ENCODE assay signal across 2 cellular contexts in the genomic region with DNA sequence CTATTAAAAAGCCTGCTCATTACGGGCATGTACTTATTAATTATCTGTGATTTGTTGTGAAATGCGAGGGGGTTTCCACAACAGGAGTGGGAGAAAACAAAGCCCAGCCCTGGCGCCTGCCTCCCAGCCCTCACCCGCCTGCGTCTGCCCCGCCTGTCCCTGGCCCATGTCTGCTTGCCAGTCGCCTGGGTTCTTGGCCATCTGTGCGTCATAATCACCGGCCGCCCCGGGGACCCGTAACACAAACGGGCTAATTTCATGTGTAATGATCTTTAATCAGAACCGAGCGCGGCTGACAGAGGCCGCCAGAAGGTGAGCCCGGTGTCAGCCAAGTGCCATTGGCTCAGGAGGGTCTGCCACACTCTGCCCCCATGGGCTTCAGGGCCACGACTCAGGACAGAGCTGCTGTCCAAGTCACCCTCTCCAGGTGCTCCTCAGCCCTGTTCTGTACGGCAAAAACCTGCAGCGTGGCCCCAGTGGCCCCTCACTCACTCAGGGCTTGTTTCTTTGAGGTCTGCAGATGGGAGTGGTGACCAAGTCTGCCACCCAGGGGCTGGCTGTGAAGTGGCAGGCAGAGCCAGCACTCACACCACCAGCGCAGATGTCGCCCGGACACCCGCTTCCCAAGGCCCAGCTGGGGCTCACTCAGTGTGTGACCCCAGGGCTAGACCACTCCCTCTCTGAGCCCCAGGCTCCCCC.
TF ChIP-seq lines count a peak whose summit lies in the region.

No MANE protein-coding gene starts in this region.

TF ChIP-seq in HEK293, 187 proteins besides CTCF, POLR2A, EP300 and RAD21:
- TF ChIP-seq ZNF311 (tag by site-specific recombination; IDR thresholded peaks at IDR 0.05; ENCODE audit: borderline replicate concordance) (no peak), SCRT2 (tag by site-specific recombination; IDR thresholded peaks at IDR 0.05) (no peak), KLF1 (tag by site-specific recombination; IDR thresholded peaks at IDR 0.05) (no peak), ZNF596 (tag by site-specific recombination; IDR thresholded peaks at IDR 0.05) (no peak), OVOL3 (tag by site-specific recombination; IDR thresholded peaks at IDR 0.05) (no peak), BCL11B (tag by site-specific recombination; IDR thresholded peaks at IDR 0.05; ENCODE audit: low read depth) (no peak), ZNF426 (tag by site-specific recombination; IDR thresholded peaks at IDR 0.05) (no peak), MEIS1 (CRISPR knock-in tag; IDR thresholded peaks at IDR 0.05; ENCODE audit: borderline replicate concordance) (no peak), ZNF416 (tag by site-specific recombination; IDR thresholded peaks at IDR 0.05) (no peak), SP3 (tag by site-specific recombination; IDR thresholded peaks at IDR 0.05) (no peak), ZNF654 (tag by site-specific recombination; IDR thresholded peaks at IDR 0.05; ENCODE audit: low read depth) (no peak), OSR2 (tag by site-specific recombination; IDR thresholded peaks at IDR 0.05) (no peak), ZNF37A (tag by site-specific recombination; IDR thresholded peaks at IDR 0.05) (no peak), GFI1B (tag by site-specific recombination; IDR thresholded peaks at IDR 0.05) (no peak), ZNF248 (tag by site-specific recombination; IDR thresholded peaks at IDR 0.05) (no peak), ZNF473 (tag by site-specific recombination; IDR thresholded peaks at IDR 0.05) (no peak)
- TF ChIP-seq, protein P1, sequence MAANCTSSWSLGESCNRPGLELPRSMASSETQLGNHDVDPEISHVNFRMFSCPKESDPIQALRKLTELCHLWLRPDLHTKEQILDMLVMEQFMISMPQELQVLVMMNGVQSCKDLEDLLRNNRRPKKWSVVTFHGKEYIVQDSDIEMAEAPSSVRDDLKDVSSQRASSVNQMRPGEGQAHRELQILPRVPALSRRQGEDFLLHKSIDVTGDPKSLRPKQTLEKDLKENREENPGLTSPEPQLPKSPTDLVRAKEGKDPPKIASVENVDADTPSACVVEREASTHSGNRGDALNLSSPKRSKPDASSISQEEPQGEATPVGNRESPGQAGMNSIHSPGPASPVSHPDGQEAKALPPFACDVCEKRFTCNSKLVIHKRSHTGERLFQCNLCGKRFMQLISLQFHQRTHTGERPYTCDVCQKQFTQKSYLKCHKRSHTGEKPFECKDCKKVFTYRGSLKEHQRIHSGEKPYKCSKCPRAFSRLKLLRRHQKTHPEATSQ (tag by site-specific recombination; IDR thresholded peaks at IDR 0.05) = no peak
- TF ChIP-seq, protein P2, sequence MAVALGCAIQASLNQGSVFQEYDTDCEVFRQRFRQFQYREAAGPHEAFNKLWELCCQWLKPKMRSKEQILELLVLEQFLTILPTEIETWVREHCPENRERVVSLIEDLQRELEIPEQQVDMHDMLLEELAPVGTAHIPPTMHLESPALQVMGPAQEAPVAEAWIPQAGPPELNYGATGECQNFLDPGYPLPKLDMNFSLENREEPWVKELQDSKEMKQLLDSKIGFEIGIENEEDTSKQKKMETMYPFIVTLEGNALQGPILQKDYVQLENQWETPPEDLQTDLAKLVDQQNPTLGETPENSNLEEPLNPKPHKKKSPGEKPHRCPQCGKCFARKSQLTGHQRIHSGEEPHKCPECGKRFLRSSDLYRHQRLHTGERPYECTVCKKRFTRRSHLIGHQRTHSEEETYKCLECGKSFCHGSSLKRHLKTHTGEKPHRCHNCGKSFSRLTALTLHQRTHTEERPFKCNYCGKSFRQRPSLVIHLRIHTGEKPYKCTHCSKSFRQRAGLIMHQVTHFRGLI (tag by site-specific recombination; IDR thresholded peaks at IDR 0.05) = no peak
- TF ChIP-seq, protein P3, sequence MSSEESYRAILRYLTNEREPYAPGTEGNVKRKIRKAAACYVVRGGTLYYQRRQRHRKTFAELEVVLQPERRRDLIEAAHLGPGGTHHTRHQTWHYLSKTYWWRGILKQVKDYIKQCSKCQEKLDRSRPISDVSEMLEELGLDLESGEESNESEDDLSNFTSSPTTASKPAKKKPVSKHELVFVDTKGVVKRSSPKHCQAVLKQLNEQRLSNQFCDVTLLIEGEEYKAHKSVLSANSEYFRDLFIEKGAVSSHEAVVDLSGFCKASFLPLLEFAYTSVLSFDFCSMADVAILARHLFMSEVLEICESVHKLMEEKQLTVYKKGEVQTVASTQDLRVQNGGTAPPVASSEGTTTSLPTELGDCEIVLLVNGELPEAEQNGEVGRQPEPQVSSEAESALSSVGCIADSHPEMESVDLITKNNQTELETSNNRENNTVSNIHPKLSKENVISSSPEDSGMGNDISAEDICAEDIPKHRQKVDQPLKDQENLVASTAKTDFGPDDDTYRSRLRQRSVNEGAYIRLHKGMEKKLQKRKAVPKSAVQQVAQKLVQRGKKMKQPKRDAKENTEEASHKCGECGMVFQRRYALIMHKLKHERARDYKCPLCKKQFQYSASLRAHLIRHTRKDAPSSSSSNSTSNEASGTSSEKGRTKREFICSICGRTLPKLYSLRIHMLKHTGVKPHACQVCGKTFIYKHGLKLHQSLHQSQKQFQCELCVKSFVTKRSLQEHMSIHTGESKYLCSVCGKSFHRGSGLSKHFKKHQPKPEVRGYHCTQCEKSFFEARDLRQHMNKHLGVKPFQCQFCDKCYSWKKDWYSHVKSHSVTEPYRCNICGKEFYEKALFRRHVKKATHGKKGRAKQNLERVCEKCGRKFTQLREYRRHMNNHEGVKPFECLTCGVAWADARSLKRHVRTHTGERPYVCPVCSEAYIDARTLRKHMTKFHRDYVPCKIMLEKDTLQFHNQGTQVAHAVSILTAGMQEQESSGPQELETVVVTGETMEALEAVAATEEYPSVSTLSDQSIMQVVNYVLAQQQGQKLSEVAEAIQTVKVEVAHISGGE (tag by site-specific recombination; conservative IDR thresholded peaks at IDR 0.05; ENCODE audit: low read depth) = no peak

TF ChIP-seq in HepG2, 621 proteins besides CTCF, POLR2A, EP300 and RAD21 (continues in another document):
- TF ChIP-seq ARID2 (CRISPR knock-in tag; IDR thresholded peaks at IDR 0.05; ENCODE audit: borderline replicate concordance) = no peak
- TF ChIP-seq ZNF24 (IDR thresholded peaks at IDR 0.05) = no peak
- no peak for TF ChIP-seq THYN1 (CRISPR knock-in tag; IDR thresholded peaks at IDR 0.05; ENCODE audit: borderline replicate concordance, low read depth)
- no peak for TF ChIP-seq FOXP1 (IDR thresholded peaks at IDR 0.05)
- TF ChIP-seq FOXP1 (CRISPR knock-in tag; IDR thresholded peaks at IDR 0.05) = no peak
- TF ChIP-seq SP140L (CRISPR knock-in tag; IDR thresholded peaks at IDR 0.05; ENCODE audit: borderline replicate concordance) = no peak
- no peak for TF ChIP-seq SIX1 (CRISPR knock-in tag; IDR thresholded peaks at IDR 0.05; ENCODE audit: borderline replicate concordance)
- TF ChIP-seq, protein P4, sequence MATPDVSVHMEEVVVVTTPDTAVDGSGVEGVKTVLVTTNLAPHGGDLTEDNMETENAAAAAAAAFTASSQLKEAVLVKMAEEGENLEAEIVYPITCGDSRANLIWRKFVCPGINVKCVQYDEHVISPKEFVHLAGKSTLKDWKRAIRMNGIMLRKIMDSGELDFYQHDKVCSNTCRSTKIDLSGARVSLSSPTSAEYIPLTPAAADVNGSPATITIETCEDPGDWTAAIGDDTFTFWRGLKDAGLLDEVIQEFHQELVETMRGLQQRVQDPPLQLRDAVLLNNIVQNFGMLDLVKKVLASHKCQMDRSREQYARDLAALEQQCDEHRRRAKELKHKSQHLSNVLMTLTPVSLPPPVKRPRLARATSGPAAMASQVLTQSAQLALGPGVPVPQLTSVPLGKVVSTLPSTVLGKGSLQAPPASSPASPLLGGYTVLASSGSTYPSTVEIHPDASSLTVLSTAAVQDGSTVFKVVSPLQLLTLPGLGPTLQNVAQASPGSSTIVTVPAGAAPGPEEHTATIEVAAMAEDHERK (CRISPR knock-in tag; IDR thresholded peaks at IDR 0.05; ENCODE audit: low read depth) = no peak
- TF ChIP-seq TEAD3 (CRISPR knock-in tag; optimal IDR thresholded peaks at IDR 0.05; ENCODE audit: borderline replicate concordance) = no peak
- no peak for TF ChIP-seq TOPORS (CRISPR knock-in tag; IDR thresholded peaks at IDR 0.05)
- TF ChIP-seq ZSCAN20 (CRISPR knock-in tag; IDR thresholded peaks at IDR 0.05; ENCODE audit: borderline replicate concordance) = no peak
- no peak for TF ChIP-seq ZNF350 (CRISPR knock-in tag; IDR thresholded peaks at IDR 0.05; ENCODE audit: borderline replicate concordance, low read depth)
- no peak for TF ChIP-seq PAWR (CRISPR knock-in tag; IDR thresholded peaks at IDR 0.05; ENCODE audit: borderline replicate concordance)
- TF ChIP-seq CHD4 (IDR thresholded peaks at IDR 0.05; ENCODE audit: borderline replicate concordance, low read length) = no peak
- TF ChIP-seq, protein P5, sequence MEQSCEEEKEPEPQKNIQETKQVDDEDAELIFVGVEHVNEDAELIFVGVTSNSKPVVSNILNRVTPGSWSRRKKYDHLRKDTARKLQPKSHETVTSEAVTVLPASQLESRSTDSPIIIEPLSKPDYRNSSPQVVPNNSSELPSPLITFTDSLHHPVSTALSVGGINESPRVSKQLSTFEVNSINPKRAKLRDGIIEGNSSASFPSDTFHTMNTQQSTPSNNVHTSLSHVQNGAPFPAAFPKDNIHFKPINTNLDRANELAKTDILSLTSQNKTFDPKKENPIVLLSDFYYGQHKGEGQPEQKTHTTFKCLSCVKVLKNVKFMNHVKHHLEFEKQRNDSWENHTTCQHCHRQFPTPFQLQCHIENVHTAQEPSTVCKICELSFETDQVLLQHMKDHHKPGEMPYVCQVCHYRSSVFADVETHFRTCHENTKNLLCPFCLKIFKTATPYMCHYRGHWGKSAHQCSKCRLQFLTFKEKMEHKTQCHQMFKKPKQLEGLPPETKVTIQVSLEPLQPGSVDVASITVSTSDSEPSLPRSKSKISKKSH (CRISPR knock-in tag; IDR thresholded peaks at IDR 0.05; ENCODE audit: borderline replicate concordance) = no peak
- TF ChIP-seq, protein P6, sequence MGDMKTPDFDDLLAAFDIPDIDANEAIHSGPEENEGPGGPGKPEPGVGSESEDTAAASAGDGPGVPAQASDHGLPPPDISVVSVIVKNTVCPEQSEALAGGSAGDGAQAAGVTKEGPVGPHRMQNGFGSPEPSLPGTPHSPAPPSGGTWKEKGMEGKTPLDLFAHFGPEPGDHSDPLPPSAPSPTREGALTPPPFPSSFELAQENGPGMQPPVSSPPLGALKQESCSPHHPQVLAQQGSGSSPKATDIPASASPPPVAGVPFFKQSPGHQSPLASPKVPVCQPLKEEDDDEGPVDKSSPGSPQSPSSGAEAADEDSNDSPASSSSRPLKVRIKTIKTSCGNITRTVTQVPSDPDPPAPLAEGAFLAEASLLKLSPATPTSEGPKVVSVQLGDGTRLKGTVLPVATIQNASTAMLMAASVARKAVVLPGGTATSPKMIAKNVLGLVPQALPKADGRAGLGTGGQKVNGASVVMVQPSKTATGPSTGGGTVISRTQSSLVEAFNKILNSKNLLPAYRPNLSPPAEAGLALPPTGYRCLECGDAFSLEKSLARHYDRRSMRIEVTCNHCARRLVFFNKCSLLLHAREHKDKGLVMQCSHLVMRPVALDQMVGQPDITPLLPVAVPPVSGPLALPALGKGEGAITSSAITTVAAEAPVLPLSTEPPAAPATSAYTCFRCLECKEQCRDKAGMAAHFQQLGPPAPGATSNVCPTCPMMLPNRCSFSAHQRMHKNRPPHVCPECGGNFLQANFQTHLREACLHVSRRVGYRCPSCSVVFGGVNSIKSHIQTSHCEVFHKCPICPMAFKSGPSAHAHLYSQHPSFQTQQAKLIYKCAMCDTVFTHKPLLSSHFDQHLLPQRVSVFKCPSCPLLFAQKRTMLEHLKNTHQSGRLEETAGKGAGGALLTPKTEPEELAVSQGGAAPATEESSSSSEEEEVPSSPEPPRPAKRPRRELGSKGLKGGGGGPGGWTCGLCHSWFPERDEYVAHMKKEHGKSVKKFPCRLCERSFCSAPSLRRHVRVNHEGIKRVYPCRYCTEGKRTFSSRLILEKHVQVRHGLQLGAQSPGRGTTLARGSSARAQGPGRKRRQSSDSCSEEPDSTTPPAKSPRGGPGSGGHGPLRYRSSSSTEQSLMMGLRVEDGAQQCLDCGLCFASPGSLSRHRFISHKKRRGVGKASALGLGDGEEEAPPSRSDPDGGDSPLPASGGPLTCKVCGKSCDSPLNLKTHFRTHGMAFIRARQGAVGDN (CRISPR knock-in tag; IDR thresholded peaks at IDR 0.05) = 0 out of 2 replicates have a peak, but pooled peaks have one; percentile 14
- no peak for TF ChIP-seq SOX6 (IDR thresholded peaks at IDR 0.05)
- no peak for TF ChIP-seq SOX6 (CRISPR knock-in tag; IDR thresholded peaks at IDR 0.05)
- TF ChIP-seq ZNF781 (CRISPR knock-in tag; IDR thresholded peaks at IDR 0.05; ENCODE audit: borderline replicate concordance, not compliant biosample characterization) = no peak
- no peak for TF ChIP-seq MTF1 (CRISPR knock-in tag; IDR thresholded peaks at IDR 0.05)
- no peak for TF ChIP-seq TRIM24 (CRISPR knock-in tag; IDR thresholded peaks at IDR 0.05)
- TF ChIP-seq NR2C2 (CRISPR knock-in tag; IDR thresholded peaks at IDR 0.05; ENCODE audit: borderline replicate concordance) = no peak
- 0 out of 2 replicates have a peak, but pooled peaks have one; percentile 22 for TF ChIP-seq ZNF572 (CRISPR knock-in tag; IDR thresholded peaks at IDR 0.05)
- TF ChIP-seq ONECUT2 (CRISPR knock-in tag; IDR thresholded peaks at IDR 0.05) = no peak
- no peak for TF ChIP-seq MAFF (IDR thresholded peaks at IDR 0.05; ENCODE audit: low read depth, low read length)
- TF ChIP-seq NCOA1 (CRISPR knock-in tag; IDR thresholded peaks at IDR 0.05) = no peak
- TF ChIP-seq, protein P7, sequence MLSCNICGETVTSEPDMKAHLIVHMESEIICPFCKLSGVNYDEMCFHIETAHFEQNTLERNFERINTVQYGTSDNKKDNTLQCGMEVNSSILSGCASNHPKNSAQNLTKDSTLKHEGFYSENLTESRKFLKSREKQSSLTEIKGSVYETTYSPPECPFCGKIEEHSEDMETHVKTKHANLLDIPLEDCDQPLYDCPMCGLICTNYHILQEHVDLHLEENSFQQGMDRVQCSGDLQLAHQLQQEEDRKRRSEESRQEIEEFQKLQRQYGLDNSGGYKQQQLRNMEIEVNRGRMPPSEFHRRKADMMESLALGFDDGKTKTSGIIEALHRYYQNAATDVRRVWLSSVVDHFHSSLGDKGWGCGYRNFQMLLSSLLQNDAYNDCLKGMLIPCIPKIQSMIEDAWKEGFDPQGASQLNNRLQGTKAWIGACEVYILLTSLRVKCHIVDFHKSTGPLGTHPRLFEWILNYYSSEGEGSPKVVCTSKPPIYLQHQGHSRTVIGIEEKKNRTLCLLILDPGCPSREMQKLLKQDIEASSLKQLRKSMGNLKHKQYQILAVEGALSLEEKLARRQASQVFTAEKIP (CRISPR knock-in tag; IDR thresholded peaks at IDR 0.05; ENCODE audit: borderline replicate concordance) = no peak
- TF ChIP-seq, protein P8, sequence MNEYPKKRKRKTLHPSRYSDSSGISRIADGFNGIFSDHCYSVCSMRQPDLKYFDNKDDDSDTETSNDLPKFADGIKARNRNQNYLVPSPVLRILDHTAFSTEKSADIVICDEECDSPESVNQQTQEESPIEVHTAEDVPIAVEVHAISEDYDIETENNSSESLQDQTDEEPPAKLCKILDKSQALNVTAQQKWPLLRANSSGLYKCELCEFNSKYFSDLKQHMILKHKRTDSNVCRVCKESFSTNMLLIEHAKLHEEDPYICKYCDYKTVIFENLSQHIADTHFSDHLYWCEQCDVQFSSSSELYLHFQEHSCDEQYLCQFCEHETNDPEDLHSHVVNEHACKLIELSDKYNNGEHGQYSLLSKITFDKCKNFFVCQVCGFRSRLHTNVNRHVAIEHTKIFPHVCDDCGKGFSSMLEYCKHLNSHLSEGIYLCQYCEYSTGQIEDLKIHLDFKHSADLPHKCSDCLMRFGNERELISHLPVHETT (CRISPR knock-in tag; conservative IDR thresholded peaks at IDR 0.05) = no peak
- peak; percentile 14 for TF ChIP-seq XRCC5 (optimal IDR thresholded peaks at IDR 0.05; ENCODE audit: low read length)
- TF ChIP-seq ATF7 (IDR thresholded peaks at IDR 0.05) = no peak
- no peak for TF ChIP-seq ATF7 (CRISPR knock-in tag; IDR thresholded peaks at IDR 0.05)
- no peak for TF ChIP-seq ZNF660 (CRISPR knock-in tag; IDR thresholded peaks at IDR 0.05; ENCODE audit: borderline replicate concordance, low read depth)
- TF ChIP-seq FOXM1 (CRISPR knock-in tag; IDR thresholded peaks at IDR 0.05) = no peak
- TF ChIP-seq MTA1 (CRISPR knock-in tag; IDR thresholded peaks at IDR 0.05; ENCODE audit: borderline replicate concordance) = no peak
